In the genomic region with DNA sequence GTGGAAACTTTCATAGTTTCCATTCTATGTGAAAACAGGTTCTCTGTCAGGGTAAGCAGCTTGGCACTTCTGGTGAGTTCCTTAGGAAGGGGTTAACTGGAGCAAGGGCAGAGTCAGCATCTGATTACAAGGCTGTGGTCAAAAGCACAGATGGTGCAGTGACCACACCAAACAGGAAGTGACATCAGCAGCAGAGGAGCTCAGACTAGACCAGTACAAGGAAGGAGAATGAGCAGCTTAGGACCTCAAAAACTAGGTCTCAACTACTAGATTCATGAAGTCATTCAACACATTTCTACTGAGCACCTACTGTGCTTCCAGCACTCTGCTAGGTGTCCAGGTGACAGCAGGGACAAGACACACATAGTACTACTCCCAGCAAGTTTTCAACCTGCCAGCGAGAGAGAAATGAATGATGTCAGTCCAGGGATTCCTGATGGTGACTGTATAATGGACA, we compare ENCODE assay signal across 9 cellular contexts.
DNase-seq lines count a peak whose midpoint lies in the region; ATAC-seq and TF ChIP-seq lines count a peak whose summit lies in the region.
"Had no signal": no experiment of that assay in that cellular context is flagged by ENCODE, and none has a peak within 500 bp of the region (broad histone marks: within the 10 kb centered on the region; RNA-seq: fewer than 3 reads in every experiment).

No MANE protein-coding gene starts in this region.

- H3K9me3 ChIP-seq in psoas muscle = no peaks in the 10 kb centered on the region
- H3K9me3 ChIP-seq: tibial nerve had no signal

- H3K4me3 Mint-ChIP-seq in activated T-helper 2 cell treated with anti-CD3 and anti-CD28 coated beads, Interferon-gamma antibody, Interleukin-2, Interleukin-4, amounts not matched to agents 10 μg/mL and 5 μg/mL and 100 μg/mL, durations not matched to agents 14 hours and 24 hours and 36 hours (ENCODE audit: low read depth) = no peak overlapping the region
- H3K4me3 Mint-ChIP-seq in activated T-cell treated with anti-CD3 and anti-CD28 coated beads, Interleukin-2, amount 50 U/mL, for 24 hours = no peak overlapping the region

- no peaks in the 10 kb centered on the region for H3K27me3 ChIP-seq in psoas muscle (ENCODE audit: insufficient read depth in 3 of 3, low read length in 2 of 3)
- H3K27me3 ChIP-seq: tibial nerve had no signal

- peak overlapping the region; percentile 34 for H3K27ac ChIP-seq in psoas muscle

- no peak for TF ChIP-seq POLR2A in GM18505 (IDR thresholded peaks at IDR 0.05; ENCODE audit: borderline replicate concordance, extremely low read depth, insufficient read depth, insufficient read length)

- 89 to 97% (median 93%) methylated on average over 1 of the region's 1 CpG for WGBS in psoas muscle, 3 donors

- H3K9me3 Mint-ChIP-seq in activated T-helper 2 cell treated with anti-CD3 and anti-CD28 coated beads, Interferon-gamma antibody, Interleukin-2, Interleukin-4, amounts not matched to agents 10 μg/mL and 5 μg/mL and 100 μg/mL, durations not matched to agents 14 hours and 24 hours and 36 hours = no peaks in the 10 kb centered on the region
- H3K9me3 Mint-ChIP-seq in activated T-cell treated with anti-CD3 and anti-CD28 coated beads, Interleukin-2, amount 50 U/mL, for 24 hours = no peaks in the 10 kb centered on the region

- H3K4me1 ChIP-seq in psoas muscle = no peaks in the 10 kb centered on the region
- H3K4me1 ChIP-seq: tibial nerve had no signal

- in situ Hi-C loops in astrocyte of the spinal cord (cut with HindIII; ENCODE audit: low sequenced_read_pairs) = no loop called here

- H3K4me1 Mint-ChIP-seq in activated T-helper 2 cell treated with anti-CD3 and anti-CD28 coated beads, Interferon-gamma antibody, Interleukin-2, Interleukin-4, amounts not matched to agents 10 μg/mL and 5 μg/mL and 100 μg/mL, durations not matched to agents 14 hours and 24 hours and 36 hours (ENCODE audit: low read depth) = no peaks in the 10 kb centered on the region
- no peaks in the 10 kb centered on the region for H3K4me1 Mint-ChIP-seq in activated T-cell treated with anti-CD3 and anti-CD28 coated beads, Interleukin-2, amount 50 U/mL, for 24 hours (ENCODE audit: low read depth)

- H3K36me3 ChIP-seq in psoas muscle (ENCODE audit: insufficient read depth in 1 of 2, low read depth in 1 of 2) = no peaks in the 10 kb centered on the region
- H3K36me3 ChIP-seq: tibial nerve had no signal

- ATAC-seq in GM19438 (IDR thresholded peaks at IDR 0.05; ENCODE audit: low read depth, unreplicated experiment) = peak; percentile 66
- peak; percentile 95 for ATAC-seq in HG03460 (IDR thresholded peaks at IDR 0.05; ENCODE audit: unreplicated experiment)
- peak; percentile 55 to 68 (median 64) for ATAC-seq in psoas muscle
- no peak for ATAC-seq in GM18505 (IDR thresholded peaks at IDR 0.05; ENCODE audit: unreplicated experiment)

- DNase-seq in AG09319 (ENCODE audit: extremely low read depth, low read depth) (peak; percentile 32), astrocyte of the spinal cord (ENCODE audit: low read depth, low spot score) (peak; percentile 76), psoas muscle (peak in 1 of 2 donors; percentile 15)
- DNase-seq in activated T-helper 2 cell treated with anti-CD3 and anti-CD28 coated beads, Interferon-gamma antibody, Interleukin-2, Interleukin-4, amounts not matched to agents 10 μg/mL and 5 μg/mL and 100 μg/mL, durations not matched to agents 14 hours and 24 hours and 36 hours (ENCODE audit: low spot score) = no peak
- DNase-seq in activated T-cell treated with anti-CD3 and anti-CD28 coated beads, Interleukin-2, amount 50 U/mL, for 24 hours = no peak

- H3K27me3 Mint-ChIP-seq in activated T-helper 2 cell treated with anti-CD3 and anti-CD28 coated beads, Interferon-gamma antibody, Interleukin-2, Interleukin-4, amounts not matched to agents 10 μg/mL and 5 μg/mL and 100 μg/mL, durations not matched to agents 14 hours and 24 hours and 36 hours (ENCODE audit: low read depth) = peaks cover 16% of the 10 kb centered on the region
- H3K27me3 Mint-ChIP-seq in activated T-cell treated with anti-CD3 and anti-CD28 coated beads, Interleukin-2, amount 50 U/mL, for 24 hours = peaks cover 45% of the 10 kb centered on the region

- H3K27ac Mint-ChIP-seq in activated T-helper 2 cell treated with anti-CD3 and anti-CD28 coated beads, Interferon-gamma antibody, Interleukin-2, Interleukin-4, amounts not matched to agents 10 μg/mL and 5 μg/mL and 100 μg/mL, durations not matched to agents 14 hours and 24 hours and 36 hours = no peak overlapping the region
- H3K27ac Mint-ChIP-seq in activated T-cell treated with anti-CD3 and anti-CD28 coated beads, Interleukin-2, amount 50 U/mL, for 24 hours = no peak overlapping the region

- H3K4me3 ChIP-seq in astrocyte of the spinal cord (ENCODE audit: low read depth, low read length) = no peak overlapping the region
- H3K4me3 ChIP-seq in psoas muscle = no peak overlapping the region
- H3K4me3 ChIP-seq: tibial nerve had no signal

- intact Hi-C loops in psoas muscle (cut with DNase I) = no loop called here
- intact Hi-C loops in activated T-helper 2 cell treated with anti-CD3 and anti-CD28 coated beads, Interferon-gamma antibody, Interleukin-2, Interleukin-4, amounts not matched to agents 10 μg/mL and 5 μg/mL and 100 μg/mL, durations not matched to agents 14 hours and 24 hours and 36 hours (cut with micrococcal nuclease) = no loop called here

- no peak for TF ChIP-seq CTCF in AG09319 (IDR thresholded peaks at IDR 0.05; ENCODE audit: low read depth, low read length)
- no peak for TF ChIP-seq CTCF in astrocyte of the spinal cord (IDR thresholded peaks at IDR 0.05; ENCODE audit: low read depth, low read length)
- no peak for TF ChIP-seq CTCF in psoas muscle (IDR thresholded peaks at IDR 0.05)

- H3K36me3 Mint-ChIP-seq in activated T-helper 2 cell treated with anti-CD3 and anti-CD28 coated beads, Interferon-gamma antibody, Interleukin-2, Interleukin-4, amounts not matched to agents 10 μg/mL and 5 μg/mL and 100 μg/mL, durations not matched to agents 14 hours and 24 hours and 36 hours (ENCODE audit: low read depth) = no peaks in the 10 kb centered on the region
- H3K36me3 Mint-ChIP-seq in activated T-cell treated with anti-CD3 and anti-CD28 coated beads, Interleukin-2, amount 50 U/mL, for 24 hours (ENCODE audit: low read depth) = no peaks in the 10 kb centered on the region

Comparison
In these comparisons a context has a peak if more than half of its experiments do, and no peak if none do; other contexts are left out.
1. DNase-seq: peak in AG09319 (single experiment) and astrocyte of the spinal cord (single experiment); none in activated T-helper 2 cell treated with anti-CD3 and anti-CD28 coated beads, Interferon-gamma antibody, Interleukin-2, Interleukin-4, amounts not matched to agents 10 μg/mL and 5 μg/mL and 100 μg/mL, durations not matched to agents 14 hours and 24 hours and 36 hours (single experiment) and activated T-cell treated with anti-CD3 and anti-CD28 coated beads, Interleukin-2, amount 50 U/mL, for 24 hours (single experiment).